ENCODE assay signal across 32 cellular contexts in the genomic region with DNA sequence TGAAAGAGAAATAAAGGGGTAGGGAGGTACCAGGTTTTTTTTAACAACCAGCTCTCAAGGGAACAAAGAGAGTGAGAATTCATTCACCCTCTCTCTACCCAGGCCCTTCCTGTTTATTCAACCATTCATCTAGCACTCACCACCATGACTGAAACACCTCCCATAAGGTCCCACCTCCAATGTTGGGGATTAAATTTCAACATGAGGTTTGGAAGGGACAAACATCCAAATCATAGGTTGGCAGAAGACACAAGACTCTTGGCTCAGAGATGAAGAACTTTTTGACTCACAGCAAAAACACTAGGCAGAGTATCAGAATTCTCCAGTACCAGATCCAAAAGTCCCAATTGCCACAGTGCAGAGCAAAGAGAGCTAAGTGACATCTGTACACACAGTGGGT.
"Had no signal": no experiment of that assay in that cellular context is flagged by ENCODE, and none has a peak within 500 bp of the region (broad histone marks: within the 10 kb centered on the region; RNA-seq: fewer than 3 reads in every experiment).

No MANE protein-coding gene starts in this region.

- H3K4me2 ChIP-seq: smooth muscle cell had no signal

- H3K9me3 Mint-ChIP-seq: activated CD4-positive, alpha-beta memory T cell treated with anti-CD3 and anti-CD28 coated beads, Interleukin-2, amount 10 ng/mL, durations not matched to agents 7 days and 5 days; activated CD4-positive, alpha-beta T cell treated with anti-CD3 and anti-CD28 coated beads, Interleukin-2, amount 10 ng/mL, durations not matched to agents 7 days and 5 days; activated T-cell treated with anti-CD3 and anti-CD28 coated beads, Interleukin-2, amount 50 U/mL, for 24 hours; activated T-helper 17 cell treated with anti-CD3 and anti-CD28 coated beads, Interleukin-2, amount 50 U/mL, for 72 hours; effector memory CD8-positive, alpha-beta T cell; naive thymus-derived CD8-positive, alpha-beta T cell; stimulated activated memory B cell treated with anti-CD40 and anti-IgM and Interleukin-4, amounts not matched to agents 10 μg/mL and 1 μg/mL and 100 μg/mL, for 72 hours; stimulated activated naive CD8-positive, alpha-beta T cell treated with anti-CD3 and anti-CD28 coated beads, Interleukin-15, amount 100 ng/mL, for 72 hours had no signal

- H3K27me3 ChIP-seq: brain microvascular endothelial cell, left lung, right atrium auricular region, uterus had no signal

- H3K4me3 Mint-ChIP-seq: activated CD4-positive, alpha-beta memory T cell treated with anti-CD3 and anti-CD28 coated beads, Interleukin-2, amount 10 ng/mL, durations not matched to agents 7 days and 5 days; activated CD4-positive, alpha-beta T cell treated with anti-CD3 and anti-CD28 coated beads, Interleukin-2, amount 10 ng/mL, durations not matched to agents 7 days and 5 days; activated T-cell treated with anti-CD3 and anti-CD28 coated beads, Interleukin-2, amount 50 U/mL, for 24 hours; activated T-helper 17 cell treated with anti-CD3 and anti-CD28 coated beads, Interleukin-2, amount 50 U/mL, for 72 hours; effector memory CD8-positive, alpha-beta T cell; naive thymus-derived CD8-positive, alpha-beta T cell; stimulated activated memory B cell treated with anti-CD40 and anti-IgM and Interleukin-4, amounts not matched to agents 10 μg/mL and 1 μg/mL and 100 μg/mL, for 72 hours; stimulated activated naive CD8-positive, alpha-beta T cell treated with anti-CD3 and anti-CD28 coated beads, Interleukin-15, amount 100 ng/mL, for 72 hours; type B pancreatic cell; WTC11 had no signal

- H3K27ac Mint-ChIP-seq: activated CD4-positive, alpha-beta memory T cell treated with anti-CD3 and anti-CD28 coated beads, Interleukin-2, amount 10 ng/mL, durations not matched to agents 7 days and 5 days; activated CD4-positive, alpha-beta T cell treated with anti-CD3 and anti-CD28 coated beads, Interleukin-2, amount 10 ng/mL, durations not matched to agents 7 days and 5 days; activated T-cell treated with anti-CD3 and anti-CD28 coated beads, Interleukin-2, amount 50 U/mL, for 24 hours; activated T-helper 17 cell treated with anti-CD3 and anti-CD28 coated beads, Interleukin-2, amount 50 U/mL, for 72 hours; effector memory CD8-positive, alpha-beta T cell; naive thymus-derived CD8-positive, alpha-beta T cell; stimulated activated memory B cell treated with anti-CD40 and anti-IgM and Interleukin-4, amounts not matched to agents 10 μg/mL and 1 μg/mL and 100 μg/mL, for 72 hours; stimulated activated naive CD8-positive, alpha-beta T cell treated with anti-CD3 and anti-CD28 coated beads, Interleukin-15, amount 100 ng/mL, for 72 hours; type B pancreatic cell; WTC11 had no signal

- H3K36me3 Mint-ChIP-seq: stimulated activated memory B cell treated with anti-CD40 and anti-IgM and Interleukin-4, amounts not matched to agents 10 μg/mL and 1 μg/mL and 100 μg/mL, for 72 hours; type B pancreatic cell had no signal

- H3K27ac ChIP-seq: brain microvascular endothelial cell, left lung, lower lobe of right lung, right atrium auricular region, uterus had no signal

- H3K27me3 Mint-ChIP-seq: activated CD4-positive, alpha-beta memory T cell treated with anti-CD3 and anti-CD28 coated beads, Interleukin-2, amount 10 ng/mL, durations not matched to agents 7 days and 5 days; activated CD4-positive, alpha-beta T cell treated with anti-CD3 and anti-CD28 coated beads, Interleukin-2, amount 10 ng/mL, durations not matched to agents 7 days and 5 days; type B pancreatic cell had no signal

- H3K36me3 ChIP-seq: brain microvascular endothelial cell, left lung, lower lobe of right lung, right atrium auricular region, uterus had no signal

- H3K4me1 ChIP-seq: left lung, lower lobe of right lung, right atrium auricular region, uterus had no signal

- H3K4me1 Mint-ChIP-seq: activated CD4-positive, alpha-beta memory T cell treated with anti-CD3 and anti-CD28 coated beads, Interleukin-2, amount 10 ng/mL, durations not matched to agents 7 days and 5 days; activated CD4-positive, alpha-beta T cell treated with anti-CD3 and anti-CD28 coated beads, Interleukin-2, amount 10 ng/mL, durations not matched to agents 7 days and 5 days; activated T-helper 17 cell treated with anti-CD3 and anti-CD28 coated beads, Interleukin-2, amount 50 U/mL, for 72 hours; naive thymus-derived CD8-positive, alpha-beta T cell; stimulated activated memory B cell treated with anti-CD40 and anti-IgM and Interleukin-4, amounts not matched to agents 10 μg/mL and 1 μg/mL and 100 μg/mL, for 72 hours; stimulated activated naive CD8-positive, alpha-beta T cell treated with anti-CD3 and anti-CD28 coated beads, Interleukin-15, amount 100 ng/mL, for 72 hours had no signal

- ATAC-seq: activated T-helper 17 cell treated with anti-CD3 and anti-CD28 coated beads, Interleukin-2, amount 50 U/mL, for 72 hours; effector memory CD8-positive, alpha-beta T cell; esophagus mucosa; left lung; lower lobe of right lung; naive thymus-derived CD8-positive, alpha-beta T cell; stimulated activated memory B cell treated with anti-CD40 and anti-IgM and Interleukin-4, amounts not matched to agents 10 μg/mL and 1 μg/mL and 100 μg/mL, for 72 hours; stimulated activated naive CD8-positive, alpha-beta T cell treated with anti-CD3 and anti-CD28 coated beads, Interleukin-15, amount 100 ng/mL, for 72 hours; WTC11 had no signal

- DNase-seq: activated CD4-positive, alpha-beta memory T cell treated with anti-CD3 and anti-CD28 coated beads, Interleukin-2, amount 10 ng/mL, durations not matched to agents 7 days and 5 days; activated CD4-positive, alpha-beta T cell treated with anti-CD3 and anti-CD28 coated beads for 1 hour; activated CD4-positive, alpha-beta T cell treated with anti-CD3 and anti-CD28 coated beads, Interleukin-2, amount 10 ng/mL, durations not matched to agents 7 days and 5 days; activated CD8-positive, alpha-beta memory T cell treated with anti-CD3 and anti-CD28 coated beads, Interleukin-2, amount 50 U/mL, for 48 hours; activated gamma-delta T cell treated with Interleukin-2 at 50 U/mL for 16 hours; activated naive CD4-positive, alpha-beta T cell treated with anti-CD3 and anti-CD28 coated beads, Interleukin-2, amount 50 U/mL, for 16 hours; activated T-cell treated with anti-CD3 and anti-CD28 coated beads, Interleukin-2, amount 50 U/mL, for 24 hours; amniotic stem cell; brain microvascular endothelial cell; caudate nucleus; cortex of kidney; effector memory CD8-positive, alpha-beta T cell; kidney glomerular epithelial cell; left lung; lower lobe of right lung; mesenchymal stem cell; naive thymus-derived CD8-positive, alpha-beta T cell; stimulated activated CD4-positive, alpha-beta T cell treated with anti-CD3 and anti-CD28 coated beads, Interleukin-1b, Interleukin-23, amount 100 ng/mL, for 48 hours; stimulated activated CD4-positive, alpha-beta T cell treated with anti-CD3 and anti-CD28 coated beads, Interleukin-4, amount 100 ng/mL, for 4 hours; stimulated activated CD8-positive, alpha-beta memory T cell treated with anti-CD3 and anti-CD28 coated beads, Interleukin-4, amount 100 ng/mL, for 48 hours; stimulated activated naive CD8-positive, alpha-beta T cell treated with anti-CD3 and anti-CD28 coated beads, Interleukin-15, amount 100 ng/mL, for 72 hours; substantia nigra; uterus had no signal

- H3K4me3 ChIP-seq: left lung, lower lobe of right lung, right atrium auricular region, smooth muscle cell, uterus had no signal

- FAIRE-seq: astrocyte, frontal cortex had no signal

- H3K9me3 ChIP-seq: left lung, lower lobe of right lung, right atrium auricular region, uterus had no signal
